In the genomic region with DNA sequence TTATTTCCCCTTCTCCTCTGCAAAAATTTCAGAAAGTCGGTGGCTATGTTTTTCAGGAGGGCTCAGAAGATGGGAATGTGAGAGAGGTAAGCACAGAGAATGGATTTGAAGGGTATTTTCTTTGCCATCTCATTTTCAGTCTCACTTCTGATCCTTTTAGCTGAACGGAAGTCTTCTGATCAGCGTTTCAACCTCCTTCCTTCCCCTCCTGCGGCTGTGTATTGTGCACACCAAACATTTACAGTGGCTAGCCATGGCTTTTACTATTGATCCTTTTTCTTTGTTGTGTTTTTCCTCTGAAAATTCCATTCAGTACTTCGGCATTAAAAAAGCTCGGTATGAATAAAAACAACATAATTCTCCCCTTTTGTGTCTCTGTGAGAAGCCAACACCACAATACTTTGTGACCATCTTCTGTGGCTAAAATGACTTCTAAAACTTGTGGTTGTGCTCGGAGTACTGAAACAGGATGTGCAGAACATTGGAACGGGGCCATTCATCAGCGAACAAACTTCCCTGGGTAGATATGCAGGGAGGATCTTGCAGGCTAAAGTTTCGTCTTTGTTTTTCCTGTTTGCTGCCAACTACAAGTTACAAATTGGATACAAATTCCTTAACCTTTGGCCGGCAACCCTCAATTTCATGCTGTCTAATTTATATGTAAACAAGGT, we compare ENCODE assay signal across 13 cellular contexts.
A peak's percentile ranks its signal among the peaks of the same experiment; 100 is the strongest.
DNase-seq lines count a peak whose midpoint lies in the region; ATAC-seq and TF ChIP-seq lines count a peak whose summit lies in the region.
"Had no signal": no experiment of that assay in that cellular context is flagged by ENCODE, and none has a peak within 500 bp of the region (broad histone marks: within the 10 kb centered on the region; RNA-seq: fewer than 3 reads in every experiment).

No MANE protein-coding gene starts in this region.

- ATAC-seq in HG02870 (IDR thresholded peaks at IDR 0.05; ENCODE audit: unreplicated experiment) (no peak), HG02973 (IDR thresholded peaks at IDR 0.05; ENCODE audit: unreplicated experiment) (no peak)

- DNase-seq in activated naive CD4-positive, alpha-beta T cell treated with anti-CD3 and anti-CD28 coated beads, Interleukin-2, amount 10 ng/mL, durations not matched to agents 7 days and 5 days: no peak
- DNase-seq in activated naive CD4-positive, alpha-beta T cell (lab: John Stamatoyannopoulos, UW): no peak
- DNase-seq in MV-4-11 (lab: John Stamatoyannopoulos, UW) (peak; percentile 41), fibroblast of the conjunctiva (ENCODE audit: low read depth) (peak; percentile 4), progenitor cell of endocrine pancreas (ENCODE audit: low spot score, unreplicated experiment) (no peak)
- no peak for DNase-seq in activated CD4-positive, alpha-beta T cell treated with anti-CD3 and anti-CD28 coated beads, Interleukin-2, amount 50 U/mL, for 4 hours
- DNase-seq: activated gamma-delta T cell treated with Interleukin-2 at 50 U/mL for 16 hours; caudate nucleus; GM23248; NCI-H1105; stimulated activated CD4-positive, alpha-beta T cell treated with anti-CD3 and anti-CD28 coated beads, Interleukin-2, amount 100 ng/mL, for 48 hours had no signal

- CTCF ChIA-PET in activated naive CD4-positive, alpha-beta T cell treated with anti-CD3 and anti-CD28 coated beads, Interleukin-2, amount 10 ng/mL, durations not matched to agents 7 days and 5 days (lab: Charles Lee): no interaction called here

- H3K27ac Mint-ChIP-seq in activated naive CD4-positive, alpha-beta T cell treated with anti-CD3 and anti-CD28 coated beads, Interleukin-2, amount 10 ng/mL, durations not matched to agents 7 days and 5 days: peak overlapping the region; percentile 47
- peak overlapping the region; percentile 90 for H3K27ac Mint-ChIP-seq in progenitor cell of endocrine pancreas

- no peak overlapping the region for H3K4me3 Mint-ChIP-seq in activated naive CD4-positive, alpha-beta T cell treated with anti-CD3 and anti-CD28 coated beads, Interleukin-2, amount 10 ng/mL, durations not matched to agents 7 days and 5 days
- H3K4me3 Mint-ChIP-seq in progenitor cell of endocrine pancreas (ENCODE audit: low read depth): peak overlapping the region; percentile 27

- H3K4me1 Mint-ChIP-seq in activated naive CD4-positive, alpha-beta T cell treated with anti-CD3 and anti-CD28 coated beads, Interleukin-2, amount 10 ng/mL, durations not matched to agents 7 days and 5 days: peaks cover 10% of the 10 kb centered on the region
- H3K4me1 Mint-ChIP-seq in progenitor cell of endocrine pancreas (ENCODE audit: low read depth): peaks cover 19% of the 10 kb centered on the region

- peaks cover 6% of the 10 kb centered on the region for H3K9me3 Mint-ChIP-seq in activated naive CD4-positive, alpha-beta T cell treated with anti-CD3 and anti-CD28 coated beads, Interleukin-2, amount 10 ng/mL, durations not matched to agents 7 days and 5 days
- H3K9me3 Mint-ChIP-seq in progenitor cell of endocrine pancreas (ENCODE audit: low read depth): peaks cover 9% of the 10 kb centered on the region

- no peaks in the 10 kb centered on the region for H3K36me3 Mint-ChIP-seq in activated naive CD4-positive, alpha-beta T cell treated with anti-CD3 and anti-CD28 coated beads, Interleukin-2, amount 10 ng/mL, durations not matched to agents 7 days and 5 days
- no peaks in the 10 kb centered on the region for H3K36me3 Mint-ChIP-seq in progenitor cell of endocrine pancreas (ENCODE audit: insufficient read depth)

- TF ChIP-seq CTCF in progenitor cell of endocrine pancreas (IDR thresholded peaks at IDR 0.05; ENCODE audit: unreplicated experiment): no peak

- no peaks in the 10 kb centered on the region for H3K27me3 Mint-ChIP-seq in activated naive CD4-positive, alpha-beta T cell treated with anti-CD3 and anti-CD28 coated beads, Interleukin-2, amount 10 ng/mL, durations not matched to agents 7 days and 5 days
- no peaks in the 10 kb centered on the region for H3K27me3 Mint-ChIP-seq in progenitor cell of endocrine pancreas

Comparison
In these comparisons a context has a peak if more than half of its experiments do, and no peak if none do; other contexts are left out.
1. DNase-seq: peak in MV-4-11 (single experiment) and fibroblast of the conjunctiva (single experiment); none in activated naive CD4-positive, alpha-beta T cell treated with anti-CD3 and anti-CD28 coated beads, Interleukin-2, amount 10 ng/mL, durations not matched to agents 7 days and 5 days (single experiment), activated naive CD4-positive, alpha-beta T cell (0 of 4), progenitor cell of endocrine pancreas (single experiment) and activated CD4-positive, alpha-beta T cell treated with anti-CD3 and anti-CD28 coated beads, Interleukin-2, amount 50 U/mL, for 4 hours (0 of 2).